In genomic region chr19:15098505-15098904, GRCh38 we compare ENCODE assay signal across 1 cellular context.
TF ChIP-seq lines count a peak whose summit lies in the region.

No MANE protein-coding gene starts in this region.

TF ChIP-seq in IMR-90, 13 proteins besides CTCF, POLR2A, EP300 and RAD21:
- TF ChIP-seq MAZ (IDR thresholded peaks at IDR 0.05; ENCODE audit: borderline replicate concordance, low read depth, low read length) (no peak), CEBPB (IDR thresholded peaks at IDR 0.05; ENCODE audit: low read depth, low read length) (no peak), ELK1 (IDR thresholded peaks at IDR 0.05; ENCODE audit: borderline replicate concordance, low read depth, low read length) (no peak), CHD1 (IDR thresholded peaks at IDR 0.05; ENCODE audit: low read depth, low read length) (no peak), RCOR1 (IDR thresholded peaks at IDR 0.05; ENCODE audit: insufficient replicate concordance, low read length) (no peak), MAFK (IDR thresholded peaks at IDR 0.05; ENCODE audit: low read depth, low read length) (no peak), USF2 (IDR thresholded peaks at IDR 0.05; ENCODE audit: low read depth, low read length) (no peak), FOS (IDR thresholded peaks at IDR 0.05; ENCODE audit: low read depth, low read length) (no peak), NFE2L2 (IDR thresholded peaks at IDR 0.05; ENCODE audit: low read depth, low read length) (no peak), SMC3 (IDR thresholded peaks at IDR 0.05; ENCODE audit: low read depth, low read length) (no peak), RFX5 (IDR thresholded peaks at IDR 0.05; ENCODE audit: low read depth, low read length) (no peak), BHLHE40 (IDR thresholded peaks at IDR 0.05; ENCODE audit: low read depth, low read length) (no peak), MXI1 (IDR thresholded peaks at IDR 0.05; ENCODE audit: borderline replicate concordance, low read depth, low read length) (no peak)
